Comparison of ENCODE assay signal across 15 cellular contexts in the genomic region with DNA sequence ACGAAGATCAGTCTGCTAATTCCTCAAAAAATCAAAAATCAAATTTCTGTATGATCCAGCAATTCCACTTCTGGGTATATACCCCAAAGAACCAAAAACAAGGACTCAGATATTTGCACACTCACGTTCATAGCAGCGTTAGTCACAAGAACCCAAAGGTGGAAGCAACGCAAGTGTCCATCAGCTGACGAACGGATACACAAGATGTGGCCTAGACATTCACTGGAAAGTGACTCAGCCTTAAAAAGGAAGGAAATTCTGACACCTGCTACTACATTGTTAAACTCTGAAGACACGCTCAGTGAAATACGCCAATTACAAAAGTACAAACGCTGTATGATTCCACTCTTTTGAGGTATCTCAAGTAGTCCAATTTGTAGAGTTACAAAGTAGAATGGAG.
"Had no signal": no experiment of that assay in that cellular context is flagged by ENCODE, and none has a peak within 500 bp of the region (broad histone marks: within the 10 kb centered on the region; RNA-seq: fewer than 3 reads in every experiment).

No MANE protein-coding gene starts in this region.

- H3K4me1 Mint-ChIP-seq: activated CD4-positive, alpha-beta T cell treated with anti-CD3 and anti-CD28 coated beads for 36 hours; activated naive CD8-positive, alpha-beta T cell treated with anti-CD3 and anti-CD28 coated beads, Interleukin-2, amount 50 U/mL, for 24 hours had no signal

- DNase-seq: activated CD4-positive, alpha-beta T cell treated with anti-CD3 and anti-CD28 coated beads for 36 hours; activated CD8-positive, alpha-beta T cell treated with anti-CD3 and anti-CD28 coated beads, Interleukin-2, amount 10 ng/mL, durations not matched to agents 7 days and 5 days; activated naive CD4-positive, alpha-beta T cell; activated naive CD8-positive, alpha-beta T cell treated with anti-CD3 and anti-CD28 coated beads, Interleukin-2, amount 50 U/mL, for 24 hours; hippocampal formation; mesenchymal stem cell; ovary; T-helper 17 cell had no signal

- H3K4me3 ChIP-seq: ascending aorta, ovary, thoracic aorta had no signal

- H3K27me3 ChIP-seq: ascending aorta, ovary had no signal

- H3K27ac ChIP-seq: ascending aorta, ovary, thoracic aorta had no signal

- H3K9me3 Mint-ChIP-seq: activated naive CD8-positive, alpha-beta T cell treated with anti-CD3 and anti-CD28 coated beads, Interleukin-2, amount 50 U/mL, for 24 hours; activated T-helper 1 cell treated with anti-CD3 and anti-CD28 coated beads, Interleukin-12 subunit alpha, Interleukin-12 subunit beta, Interleukin-2, Interleukin-4 antibody, amounts not matched to agents 30 ng/mL and 10 ng/mL and 1 ng/mL, durations not matched to agents 14 hours and 24 hours and 36 hours; neural crest cell; stimulated activated effector memory CD8-positive, alpha-beta T cell treated with anti-CD3 and anti-CD28 coated beads, Interleukin-12 subunit alpha, Interleukin-12 subunit beta, amount 100 ng/mL, for 72 hours had no signal

- H3K36me3 ChIP-seq: ovary, thoracic aorta had no signal

- H3K4me3 Mint-ChIP-seq: activated CD4-positive, alpha-beta T cell treated with anti-CD3 and anti-CD28 coated beads for 36 hours; activated CD8-positive, alpha-beta T cell treated with anti-CD3 and anti-CD28 coated beads, Interleukin-2, amount 10 ng/mL, durations not matched to agents 7 days and 5 days; activated naive CD8-positive, alpha-beta T cell treated with anti-CD3 and anti-CD28 coated beads, Interleukin-2, amount 50 U/mL, for 24 hours; activated T-helper 1 cell treated with anti-CD3 and anti-CD28 coated beads, Interleukin-12 subunit alpha, Interleukin-12 subunit beta, Interleukin-2, Interleukin-4 antibody, amounts not matched to agents 30 ng/mL and 10 ng/mL and 1 ng/mL, durations not matched to agents 14 hours and 24 hours and 36 hours; neural crest cell; stimulated activated effector memory CD8-positive, alpha-beta T cell treated with anti-CD3 and anti-CD28 coated beads, Interleukin-12 subunit alpha, Interleukin-12 subunit beta, amount 100 ng/mL, for 72 hours; T-helper 17 cell had no signal

- H3K27ac Mint-ChIP-seq: activated CD4-positive, alpha-beta T cell treated with anti-CD3 and anti-CD28 coated beads for 36 hours; activated CD8-positive, alpha-beta T cell treated with anti-CD3 and anti-CD28 coated beads, Interleukin-2, amount 10 ng/mL, durations not matched to agents 7 days and 5 days; activated naive CD8-positive, alpha-beta T cell treated with anti-CD3 and anti-CD28 coated beads, Interleukin-2, amount 50 U/mL, for 24 hours; activated T-helper 1 cell treated with anti-CD3 and anti-CD28 coated beads, Interleukin-12 subunit alpha, Interleukin-12 subunit beta, Interleukin-2, Interleukin-4 antibody, amounts not matched to agents 30 ng/mL and 10 ng/mL and 1 ng/mL, durations not matched to agents 14 hours and 24 hours and 36 hours; stimulated activated effector memory CD8-positive, alpha-beta T cell treated with anti-CD3 and anti-CD28 coated beads, Interleukin-12 subunit alpha, Interleukin-12 subunit beta, amount 100 ng/mL, for 72 hours; T-helper 17 cell had no signal

- H3K9me3 ChIP-seq: ascending aorta, ovary, thoracic aorta had no signal

- H3K27me3 Mint-ChIP-seq: activated CD4-positive, alpha-beta T cell treated with anti-CD3 and anti-CD28 coated beads for 36 hours; activated naive CD8-positive, alpha-beta T cell treated with anti-CD3 and anti-CD28 coated beads, Interleukin-2, amount 50 U/mL, for 24 hours; T-helper 17 cell had no signal

- ATAC-seq: activated CD4-positive, alpha-beta T cell treated with anti-CD3 and anti-CD28 coated beads for 36 hours; activated CD8-positive, alpha-beta T cell treated with anti-CD3 and anti-CD28 coated beads, Interleukin-2, amount 10 ng/mL, durations not matched to agents 7 days and 5 days; activated naive CD8-positive, alpha-beta T cell treated with anti-CD3 and anti-CD28 coated beads, Interleukin-2, amount 50 U/mL, for 24 hours; esophagus mucosa; left lobe of liver; stimulated activated effector memory CD8-positive, alpha-beta T cell treated with anti-CD3 and anti-CD28 coated beads, Interleukin-12 subunit alpha, Interleukin-12 subunit beta, amount 100 ng/mL, for 72 hours; T-helper 17 cell had no signal
